In the genomic region with DNA sequence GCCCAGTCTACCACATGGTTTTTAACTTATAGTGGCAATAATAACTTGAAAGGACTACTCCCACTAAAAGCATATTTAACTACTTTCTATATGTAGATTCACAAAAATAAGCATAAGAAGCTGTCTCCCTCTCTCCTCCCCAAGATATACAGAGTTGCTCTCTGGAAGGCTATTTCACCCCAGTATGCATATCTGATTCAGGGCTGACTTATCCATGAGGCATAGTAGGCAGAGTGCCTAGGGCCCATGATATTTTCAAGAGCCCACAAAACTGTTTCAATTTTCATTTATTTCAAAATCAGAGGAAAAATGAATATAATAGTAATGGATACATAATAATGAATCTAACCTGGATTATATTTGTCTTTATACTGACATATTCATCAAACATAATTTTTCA, we compare ENCODE assay signal across 26 cellular contexts. TPM values are rescaled to one million over a fixed set of nuclear protein-coding genes. Genes with fewer than 3 reads are reported as not detected.
"Had no signal": no experiment of that assay in that cellular context is flagged by ENCODE, and none has a peak within 500 bp of the region (broad histone marks: within the 10 kb centered on the region; RNA-seq: fewer than 3 reads in every experiment).

No MANE protein-coding gene starts in this region.

- DNase-seq: activated CD4-positive, alpha-beta T cell treated with anti-CD3 and anti-CD28 coated beads for 48 hours; activated CD4-positive, alpha-beta T cell treated with anti-CD3 and anti-CD28 coated beads, Interleukin-2, amount 50 U/mL, for 48 hours; activated CD8-positive, alpha-beta memory T cell treated with anti-CD3 and anti-CD28 coated beads, Interleukin-2, amount 50 U/mL, for 4 hours; activated T-cell treated with anti-CD3 and anti-CD28 coated beads, Interleukin-2, amount 50 U/mL, for 1 hour; effector CD8-positive, alpha-beta T cell; foreskin keratinocyte; heart left ventricle; hypothalamus; midbrain; naive thymus-derived CD4-positive, alpha-beta T cell; ovary; retina; stimulated activated CD4-positive, alpha-beta T cell treated with anti-CD3 and anti-CD28 coated beads, Interleukin-12 subunit alpha, Interleukin-12 subunit beta, amount 100 ng/mL, for 4 hours; stimulated activated CD4-positive, alpha-beta T cell treated with anti-CD3 and anti-CD28 coated beads, Interleukin-4, amount 100 ng/mL, for 1 hour; stimulated activated naive CD8-positive, alpha-beta T cell treated with anti-CD3 and anti-CD28 coated beads, Interleukin-15, Interleukin-2, amounts not matched to agents 100 U/mL and 50 U/mL, for 24 hours; T-helper 1 cell; upper lobe of left lung had no signal

- H3K27ac Mint-ChIP-seq: activated naive CD4-positive, alpha-beta T cell treated with anti-CD3 and anti-CD28 coated beads, Interleukin-2, amount 50 U/mL, for 24 hours; naive thymus-derived CD4-positive, alpha-beta T cell; progenitor cell of endocrine pancreas; T-helper 2 cell treated with Interferon-gamma antibody and Interleukin-4, amounts not matched to agents 5 μg/mL and 100 μg/mL, for 36 hours had no signal

- ATAC-seq: foreskin keratinocyte; heart left ventricle; naive thymus-derived CD4-positive, alpha-beta T cell; sciatic nerve; stimulated activated naive CD8-positive, alpha-beta T cell treated with anti-CD3 and anti-CD28 coated beads, Interleukin-15, Interleukin-2, amounts not matched to agents 100 U/mL and 50 U/mL, for 24 hours had no signal

- H3K27ac ChIP-seq: foreskin keratinocyte, heart left ventricle, ovary, skin epidermis, thoracic aorta, upper lobe of left lung, vagina, VCaP had no signal

- H3K36me3 ChIP-seq: heart left ventricle, ovary, thoracic aorta, upper lobe of left lung, vagina had no signal

- H3K27me3 Mint-ChIP-seq: progenitor cell of endocrine pancreas had no signal

- H3K36me3 Mint-ChIP-seq: activated naive CD4-positive, alpha-beta T cell treated with anti-CD3 and anti-CD28 coated beads, Interleukin-2, amount 50 U/mL, for 24 hours had no signal

- H3K4me3 Mint-ChIP-seq: activated naive CD4-positive, alpha-beta T cell treated with anti-CD3 and anti-CD28 coated beads, Interleukin-2, amount 50 U/mL, for 24 hours; naive thymus-derived CD4-positive, alpha-beta T cell; T-helper 2 cell treated with Interferon-gamma antibody and Interleukin-4, amounts not matched to agents 5 μg/mL and 100 μg/mL, for 36 hours had no signal

- H3K4me1 ChIP-seq: foreskin keratinocyte, upper lobe of left lung, vagina had no signal

- H3K4me1 Mint-ChIP-seq: activated naive CD4-positive, alpha-beta T cell treated with anti-CD3 and anti-CD28 coated beads, Interleukin-2, amount 50 U/mL, for 24 hours had no signal

- H3K27me3 ChIP-seq: heart left ventricle, ovary, upper lobe of left lung, vagina had no signal

- H3K9me3 ChIP-seq: ovary, thoracic aorta, upper lobe of left lung, vagina had no signal

- H3K9me3 Mint-ChIP-seq: activated naive CD4-positive, alpha-beta T cell treated with anti-CD3 and anti-CD28 coated beads, Interleukin-2, amount 50 U/mL, for 24 hours had no signal

- H3K4me3 ChIP-seq: heart left ventricle, ovary, skin epidermis, thoracic aorta, upper lobe of left lung, vagina had no signal

RNA-seq across cellular contexts. Expression of gene ATP8B4, which starts 20.5 kb away (rescaled TPM):
- total RNA-seq: epithelial cell of proximal tubule, foreskin keratinocyte had no signal
- polyA plus RNA-seq: foreskin keratinocyte; naive thymus-derived CD4-positive, alpha-beta T cell had no signal
